Comparison of ENCODE assay signal across 10 cellular contexts in the genomic region with DNA sequence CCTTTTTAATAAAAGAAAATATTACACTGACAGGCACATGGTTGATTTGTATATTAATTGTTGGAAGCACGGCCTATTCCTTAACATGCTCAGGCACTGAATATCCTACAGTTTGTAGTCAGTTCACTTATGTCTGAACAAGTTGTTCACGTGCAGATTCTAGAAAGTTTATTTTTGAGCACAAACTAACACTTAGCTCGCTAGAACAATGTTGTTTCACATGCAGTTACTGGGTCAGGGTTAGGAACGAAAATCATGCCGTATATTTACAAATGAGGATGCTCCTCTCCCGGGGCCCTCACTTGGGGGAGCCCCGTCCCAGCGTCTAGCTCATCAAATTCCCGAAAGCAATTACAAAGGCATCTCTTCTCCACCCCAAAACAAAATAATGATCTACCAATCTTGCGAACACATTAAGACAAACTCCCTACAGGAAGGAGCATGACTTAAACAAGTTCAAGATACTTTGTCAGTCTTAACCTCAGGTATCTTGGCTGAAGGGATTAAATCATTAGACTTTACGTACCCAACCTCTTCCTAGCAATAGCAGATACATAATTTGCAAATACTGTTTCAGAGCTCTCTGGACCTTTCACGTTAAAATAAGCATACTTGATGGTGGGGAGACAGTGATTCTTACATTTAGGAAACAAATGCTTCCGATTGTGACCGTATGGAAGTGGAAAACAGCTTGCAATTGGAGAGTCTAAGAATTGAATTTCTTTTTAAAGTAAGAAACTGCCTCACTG. TPM values are rescaled to one million over a fixed set of nuclear protein-coding genes. Genes with fewer than 3 reads are reported as not detected.
DNase-seq lines count a peak whose midpoint lies in the region; ATAC-seq and TF ChIP-seq lines count a peak whose summit lies in the region.
"Had no signal": no experiment of that assay in that cellular context is flagged by ENCODE, and none has a peak within 500 bp of the region (broad histone marks: within the 10 kb centered on the region; RNA-seq: fewer than 3 reads in every experiment).

No MANE protein-coding gene starts in this region.

- no peaks in the 10 kb centered on the region for H3K27me3 ChIP-seq in breast epithelium
- H3K27me3 ChIP-seq in lower lobe of right lung (ENCODE audit: low read depth), result peaks cover 13% of the 10 kb centered on the region

- DNase-seq in activated T-cell treated with anti-CD3 and anti-CD28 coated beads, Interleukin-2, amount 50 U/mL, for 24 hours, result no peak
- DNase-seq in activated T-cell treated with anti-CD3 and anti-CD28 coated beads for 4 hours (no peak), breast epithelium (ENCODE audit: low spot score in 2 of 2) (no peak), lower lobe of right lung (no peak), superior temporal gyrus (ENCODE audit: extremely low spot score) (peak; percentile 71), COR-L47 (lab: John Stamatoyannopoulos, UW) (no peak), Kasumi-1 (lab: John Stamatoyannopoulos, UW) (no peak)
- DNase-seq: activated effector memory CD4-positive, alpha-beta T cell treated with anti-CD3 and anti-CD28 coated beads, Interleukin-2, amount 50 U/mL, for 16 hours; NCI-H1436 had no signal

- H3K27me3 Mint-ChIP-seq in activated T-cell treated with anti-CD3 and anti-CD28 coated beads, Interleukin-2, amount 50 U/mL, for 24 hours, result peaks cover 62% of the 10 kb centered on the region

- H3K27ac Mint-ChIP-seq in activated T-cell treated with anti-CD3 and anti-CD28 coated beads, Interleukin-2, amount 50 U/mL, for 24 hours, result no peak overlapping the region

- no peaks in the 10 kb centered on the region for H3K9me3 Mint-ChIP-seq in activated T-cell treated with anti-CD3 and anti-CD28 coated beads, Interleukin-2, amount 50 U/mL, for 24 hours

- TF ChIP-seq CTCF in breast epithelium (IDR thresholded peaks at IDR 0.05) (no peak), lower lobe of right lung (IDR thresholded peaks at IDR 0.05) (no peak)

- TF ChIP-seq POLR2A in breast epithelium (IDR thresholded peaks at IDR 0.05), result no peak

- H3K4me1 ChIP-seq in breast epithelium (peaks cover 0 to 4% of the 10 kb centered on the region in 2 donors), lower lobe of right lung (peaks cover 20% of the 10 kb centered on the region)

- peak overlapping the region in 1 of 2 donors; percentile 94 for H3K27ac ChIP-seq in breast epithelium
- no peak overlapping the region for H3K27ac ChIP-seq in lower lobe of right lung

- no peaks in the 10 kb centered on the region for H3K9me3 ChIP-seq in breast epithelium
- H3K9me3 ChIP-seq in lower lobe of right lung, result no peaks in the 10 kb centered on the region

- no peak for ATAC-seq in lower lobe of right lung
- no peak for ATAC-seq in GM18873 (IDR thresholded peaks at IDR 0.05; ENCODE audit: low FRiP score, unreplicated experiment)

- intact Hi-C loops in breast epithelium (cut with DNase I; ENCODE audit: low total_unique reads), result no loop called here
- intact Hi-C loops in lower lobe of right lung (cut with DNase I), result no loop called here

- H3K36me3 ChIP-seq in breast epithelium (no peaks in the 10 kb centered on the region), lower lobe of right lung (no peaks in the 10 kb centered on the region)

- H3K4me1 Mint-ChIP-seq in activated T-cell treated with anti-CD3 and anti-CD28 coated beads, Interleukin-2, amount 50 U/mL, for 24 hours (ENCODE audit: low read depth), result peaks cover 6% of the 10 kb centered on the region

- H3K36me3 Mint-ChIP-seq in activated T-cell treated with anti-CD3 and anti-CD28 coated beads, Interleukin-2, amount 50 U/mL, for 24 hours (ENCODE audit: low read depth), result no peaks in the 10 kb centered on the region

- H3K4me3 ChIP-seq in breast epithelium (peak overlapping the region in 2 of 3 donors; percentile 76 to 81), lower lobe of right lung (peak overlapping the region; percentile 68)

- H3K4me3 Mint-ChIP-seq in activated T-cell treated with anti-CD3 and anti-CD28 coated beads, Interleukin-2, amount 50 U/mL, for 24 hours, result peak overlapping the region; percentile 61

RNA-seq across cellular contexts. Expression of a gene that starts 1.5 kb away (rescaled TPM):
- total RNA-seq in breast epithelium (10 to 100 TPM; 14.2 to 42.4 (median 16.4) TPM), lower lobe of right lung (18.3 TPM)
